ENCODE assay signal across 8 cellular contexts in genomic region chr11:64246874-64247728, GRCh38. TPM values are rescaled to one million over a fixed set of nuclear protein-coding genes. Genes with fewer than 3 reads are reported as not detected.
DNase-seq lines count a peak whose midpoint lies in the region; ATAC-seq and TF ChIP-seq lines count a peak whose summit lies in the region.

Gene PPP1R14B (minus strand): TSS chr11:64246943. CDS start chr11:64246673, 270 bp downstream.

- peak within 1 kb of the TSS; percentile 90 for H3K27ac ChIP-seq in colonic mucosa

- H3K4me1 ChIP-seq in colonic mucosa, result peaks cover 4% of the 10 kb centered on the region

- TF ChIP-seq CTCF in colonic mucosa (IDR thresholded peaks at IDR 0.05), result no peak

- intact Hi-C loops in colonic mucosa (cut with DNase I), result no loop called here

- peak within 1 kb of the TSS; percentile 92 to 100 for H3K9ac ChIP-seq in colonic mucosa (ENCODE audit: low read depth in 2 of 2, low read length in 2 of 2)

- no peaks in the 10 kb centered on the region for H3K9me3 ChIP-seq in colonic mucosa

- H3K36me3 ChIP-seq in colonic mucosa, result no peaks in the 10 kb centered on the region

- no peaks in the 10 kb centered on the region for H3K27me3 ChIP-seq in colonic mucosa

- peak within 1 kb of the TSS; percentile 68 for H3K4me3 ChIP-seq in colonic mucosa

- ATAC-seq in HG03159 (IDR thresholded peaks at IDR 0.05; ENCODE audit: unreplicated experiment) (peak; percentile 42), HG02973 (IDR thresholded peaks at IDR 0.05; ENCODE audit: unreplicated experiment) (no peak)

- peak; percentile 47 for DNase-seq in GF-D8 (lab: John Stamatoyannopoulos, UW)
- peak; percentile 76 to 97 for DNase-seq in NCI-H526 (lab: John Stamatoyannopoulos, UW)
- peak; percentile 83 for DNase-seq in activated CD4-positive, alpha-beta T cell treated with anti-CD3 and anti-CD28 coated beads for 4 hours
- DNase-seq in colonic mucosa, result peak; percentile 90
- peak; percentile 89 for DNase-seq in kidney tubule cell (ENCODE audit: low spot score)
- peak; percentile 56 to 77 for DNase-seq in stimulated activated CD4-positive, alpha-beta T cell treated with anti-CD3 and anti-CD28 coated beads, Interleukin-15, amount 100 ng/mL, for 1 hour (ENCODE audit: low read depth in 1 of 2, low spot score in 1 of 2)

RNA-seq across cellular contexts. Expression of gene PPP1R14B, which starts in this region (rescaled TPM):
- total RNA-seq in colonic mucosa, result 100 to 1,000 TPM; 113 to 234 TPM
